18 cellular contexts compared by ENCODE assay signal in the genomic region with DNA sequence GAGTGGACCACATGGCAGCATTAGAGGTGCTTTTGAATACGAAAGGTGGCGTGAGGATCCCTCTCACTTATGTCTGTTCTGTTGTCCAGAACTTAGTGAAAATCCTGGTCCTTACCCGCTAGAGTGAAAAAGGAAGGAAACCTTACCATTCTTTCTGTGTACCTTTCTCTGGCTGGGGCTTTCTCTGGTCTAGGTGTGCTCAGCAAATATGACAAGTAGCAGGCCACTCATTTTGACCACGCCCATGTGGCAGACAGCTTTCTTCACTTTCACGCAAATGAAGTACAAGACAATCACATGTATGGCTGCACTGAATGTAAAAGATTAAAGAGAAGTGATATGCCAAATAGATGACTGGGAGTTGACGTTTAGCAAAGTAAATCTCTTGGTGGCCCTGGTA.
DNase-seq lines count a peak whose midpoint lies in the region; TF ChIP-seq lines count a peak whose summit lies in the region.
"Had no signal": no experiment of that assay in that cellular context is flagged by ENCODE, and none has a peak within 500 bp of the region (broad histone marks: within the 10 kb centered on the region; RNA-seq: fewer than 3 reads in every experiment).

No MANE protein-coding gene starts in this region.

- H3K4me3 ChIP-seq in esophagus muscularis mucosa (no peak overlapping the region), smooth muscle cell (no peak overlapping the region)

- H3K9me3 Mint-ChIP-seq in nephron (no peaks in the 10 kb centered on the region), glutamatergic neuron (ENCODE audit: unreplicated experiment) (peaks cover 4% of the 10 kb centered on the region)
- H3K9me3 Mint-ChIP-seq: CD4-positive, CD25-positive, alpha-beta regulatory T cell; IgD-negative memory B cell had no signal

- no peaks in the 10 kb centered on the region for H3K36me3 ChIP-seq in esophagus muscularis mucosa
- H3K36me3 ChIP-seq in smooth muscle cell (ENCODE audit: low read depth), result no peaks in the 10 kb centered on the region

- no peaks in the 10 kb centered on the region for H3K9me3 ChIP-seq in esophagus muscularis mucosa
- no peaks in the 10 kb centered on the region for H3K9me3 ChIP-seq in smooth muscle cell (replicated peaks; ENCODE audit: low read depth)
- H3K9me3 ChIP-seq: SK-N-SH had no signal

- TF ChIP-seq CTCF in esophagus muscularis mucosa (IDR thresholded peaks at IDR 0.05) (no peak), nephron (IDR thresholded peaks at IDR 0.05; ENCODE audit: unreplicated experiment in 3 of 3) (no peak), smooth muscle cell (IDR thresholded peaks at IDR 0.05; ENCODE audit: borderline replicate concordance, insufficient read depth, poor library complexity, severe bottlenecking) (no peak), glutamatergic neuron (IDR thresholded peaks at IDR 0.05; ENCODE audit: partially characterized antibody, unreplicated experiment) (no peak)

- no peak overlapping the region for H3K9ac ChIP-seq in smooth muscle cell (ENCODE audit: low read depth)
- H3K9ac ChIP-seq: SK-N-SH had no signal

- no peak overlapping the region for H2AFZ ChIP-seq in smooth muscle cell (ENCODE audit: low read depth)

- 90% methylated on average over 6 of the region's 6 CpGs for WGBS in esophagus muscularis mucosa
- 87% methylated on average over 6 of the region's 6 CpGs for WGBS in smooth muscle cell (ENCODE audit: low lambda C conversion rate)

- no peaks in the 10 kb centered on the region for H3K27me3 ChIP-seq in esophagus muscularis mucosa
- no peaks in the 10 kb centered on the region for H3K27me3 ChIP-seq in smooth muscle cell (ENCODE audit: low read depth)

- H3F3A ChIP-seq in smooth muscle cell (ENCODE audit: low read depth), result no peaks in the 10 kb centered on the region

- H3K4me1 ChIP-seq in esophagus muscularis mucosa, result peaks cover 0 to 16% (median 6%) of the 10 kb centered on the region in 4 donors
- no peaks in the 10 kb centered on the region for H3K4me1 ChIP-seq in smooth muscle cell (ENCODE audit: low read depth)

- TF ChIP-seq EP300 in esophagus muscularis mucosa (IDR thresholded peaks at IDR 0.05), result no peak

- DNase-seq in NCI-H526 treated with DMSO at 0.1 percent for 48 hours (lab: John Stamatoyannopoulos, UW), result peak; percentile 12
- peak; percentile 55 for DNase-seq in esophagus muscularis mucosa (ENCODE audit: extremely low spot score)
- DNase-seq in smooth muscle cell (lab: John Stamatoyannopoulos, UW; ENCODE audit: unreplicated experiment), result no peak
- no peak for DNase-seq in glutamatergic neuron
- DNase-seq in mesenteric fat pad (ENCODE audit: low spot score), result no peak
- DNase-seq in OCI-M1 (lab: John Stamatoyannopoulos, UW), result no peak
- DNase-seq: CD4-positive, CD25-positive, alpha-beta regulatory T cell; COR-L47; NCI-H1694; NCI-H2081; NCI-H2171; NCI-H446; NCI-H69; SHP77 treated with DMSO at 0.1 percent for 48 hours; SK-N-SH had no signal

- H3K79me2 ChIP-seq in smooth muscle cell (ENCODE audit: low read depth), result no peaks in the 10 kb centered on the region

- H4K20me1 ChIP-seq in smooth muscle cell (ENCODE audit: low read depth), result no peaks in the 10 kb centered on the region

- H3K4me1 Mint-ChIP-seq in nephron (peaks cover 52% of the 10 kb centered on the region), glutamatergic neuron (ENCODE audit: low read depth, unreplicated experiment) (peaks cover 5% of the 10 kb centered on the region)

- H3K36me3 Mint-ChIP-seq in nephron (ENCODE audit: low read depth) (no peaks in the 10 kb centered on the region), glutamatergic neuron (ENCODE audit: unreplicated experiment) (no peaks in the 10 kb centered on the region)
- H3K36me3 Mint-ChIP-seq: CD4-positive, CD25-positive, alpha-beta regulatory T cell had no signal

- intact Hi-C loops in esophagus muscularis mucosa (cut with DNase I), result no loop called here

- H3K27ac ChIP-seq in esophagus muscularis mucosa (replicated peaks in 1 of 4) (no peak overlapping the region), smooth muscle cell (ENCODE audit: low read depth) (peak overlapping the region; percentile 73)
- H3K27ac ChIP-seq: RWPE1 had no signal

- peak overlapping the region; percentile 24 to 85 (median 55) for H3K27ac Mint-ChIP-seq in nephron
- no peak overlapping the region for H3K27ac Mint-ChIP-seq in glutamatergic neuron (ENCODE audit: unreplicated experiment)
- H3K27ac Mint-ChIP-seq: CD4-positive, CD25-positive, alpha-beta regulatory T cell; IgD-negative memory B cell had no signal

- no peak for TF ChIP-seq POLR2A in esophagus muscularis mucosa (IDR thresholded peaks at IDR 0.05; ENCODE audit: low read depth)

- H3K4me3 Mint-ChIP-seq in nephron (no peak overlapping the region), glutamatergic neuron (ENCODE audit: unreplicated experiment) (no peak overlapping the region)
- H3K4me3 Mint-ChIP-seq: CD4-positive, CD25-positive, alpha-beta regulatory T cell; IgD-negative memory B cell had no signal

- H3K27me3 Mint-ChIP-seq in nephron (ENCODE audit: low read depth) (no peaks in the 10 kb centered on the region), glutamatergic neuron (ENCODE audit: unreplicated experiment) (no peaks in the 10 kb centered on the region)
- H3K27me3 Mint-ChIP-seq: CD4-positive, CD25-positive, alpha-beta regulatory T cell; IgD-negative memory B cell had no signal

- no peak overlapping the region for H3K4me2 ChIP-seq in smooth muscle cell
- H3K4me2 ChIP-seq: SK-N-SH had no signal

Comparison
In these comparisons a context has a peak if more than half of its experiments do, and no peak if none do; other contexts are left out.
1. DNase-seq: peak in NCI-H526 treated with DMSO at 0.1 percent for 48 hours (single experiment) and esophagus muscularis mucosa (single experiment); none in smooth muscle cell (single experiment), glutamatergic neuron (single experiment), mesenteric fat pad (single experiment) and OCI-M1 (single experiment).